In genomic region chrX:129650821-129651510, GRCh38 we compare ENCODE assay signal across 16 cellular contexts. TPM values are rescaled to one million over a fixed set of nuclear protein-coding genes. Genes with fewer than 3 reads are reported as not detected.
A peak's percentile ranks its signal among the peaks of the same experiment; 100 is the strongest.
DNase-seq lines count a peak whose midpoint lies in the region; ATAC-seq and TF ChIP-seq lines count a peak whose summit lies in the region.
"Had no signal": no experiment of that assay in that cellular context is flagged by ENCODE, and none has a peak within 500 bp of the region (broad histone marks: within the 10 kb centered on the region; RNA-seq: fewer than 3 reads in every experiment).

No MANE protein-coding gene starts in this region.

- no peak overlapping the region for H3K4me3 ChIP-seq in HEK293 (ENCODE audit: low read depth, low read length)
- H3K4me3 ChIP-seq: SK-N-MC had no signal

- H3K4me1 ChIP-seq in HEK293 (ENCODE audit: control insufficient read depth, insufficient read depth, low read length) = no peaks in the 10 kb centered on the region; the same call in 1 of the 2 replicates

- ATAC-seq in activated T-cell treated with anti-CD3 and anti-CD28 coated beads, Interleukin-2, amount 50 U/mL, for 4 hours = no peak

- no peak overlapping the region for H3K27ac ChIP-seq in HEK293 (ENCODE audit: extremely low read depth, low read depth, low read length)
- H3K27ac ChIP-seq: SK-N-MC had no signal

- H3K36me3 ChIP-seq in HEK293 (ENCODE audit: control insufficient read depth in 2 of 2, insufficient read depth in 1 of 2, low read length in 2 of 2) = no peaks in the 10 kb centered on the region

- no peak overlapping the region for H3K4me3 Mint-ChIP-seq in osteocyte (ENCODE audit: unreplicated experiment)
- no peak overlapping the region for H3K4me3 Mint-ChIP-seq in activated T-cell treated with anti-CD3 and anti-CD28 coated beads, Interleukin-2, amount 50 U/mL, for 4 hours
- H3K4me3 Mint-ChIP-seq: HFFc6 had no signal

- CTCF ChIA-PET in HEK293 (lab: Yijun Ruan, JAX) = interaction anchor here (1.0 to 1.4 kb wide), 3 partner anchors 12 to 76 kb away, joined by 4 read pairs; no protein-coding TSS in a partner anchor

- DNase-seq in NCI-H2196 (lab: John Stamatoyannopoulos, UW; ENCODE audit: unreplicated experiment) = peak; percentile 45
- no peak for DNase-seq in NCI-H2196 treated with DMSO at 0.1 percent for 48 hours (lab: John Stamatoyannopoulos, UW; ENCODE audit: unreplicated experiment)
- DNase-seq in ecto neural progenitor cell (ENCODE audit: low spot score) = peak; percentile 13
- peak; percentile 69 for DNase-seq in osteocyte (ENCODE audit: extremely low spot score, unreplicated experiment)
- no peak for DNase-seq in activated T-cell treated with anti-CD3 and anti-CD28 coated beads, Interleukin-2, amount 50 U/mL, for 4 hours
- DNase-seq in NCI-H2171 treated with DMSO at 0.1 percent for 48 hours (lab: John Stamatoyannopoulos, UW) = no peak
- no peak for DNase-seq in SIG-M5 (lab: John Stamatoyannopoulos, UW)
- DNase-seq: C1 segment of cervical spinal cord, GF-D8, HFFc6, KBM-7, NCI-H1694, NCI-H510A treated with DMSO at 0.1 percent for 48 hours, NCI-H82 had no signal

- no peaks in the 10 kb centered on the region for H3K36me3 Mint-ChIP-seq in osteocyte (ENCODE audit: unreplicated experiment)
- no peaks in the 10 kb centered on the region for H3K36me3 Mint-ChIP-seq in activated T-cell treated with anti-CD3 and anti-CD28 coated beads, Interleukin-2, amount 50 U/mL, for 4 hours (ENCODE audit: insufficient read depth)

- no peaks in the 10 kb centered on the region for H3K9me3 Mint-ChIP-seq in osteocyte (ENCODE audit: unreplicated experiment)
- H3K9me3 Mint-ChIP-seq in activated T-cell treated with anti-CD3 and anti-CD28 coated beads, Interleukin-2, amount 50 U/mL, for 4 hours = no peaks in the 10 kb centered on the region
- H3K9me3 Mint-ChIP-seq: HFFc6 had no signal

- no peak for TF ChIP-seq CTCF in HEK293 (tag by site-specific recombination; IDR thresholded peaks at IDR 0.05)
- TF ChIP-seq CTCF in osteocyte (IDR thresholded peaks at IDR 0.05) = no peak

- no peak overlapping the region for H3K27ac Mint-ChIP-seq in osteocyte (ENCODE audit: unreplicated experiment)
- H3K27ac Mint-ChIP-seq: HFFc6 had no signal

- no peaks in the 10 kb centered on the region for H3K9me3 ChIP-seq in HEK293 (ENCODE audit: control insufficient read depth, insufficient read depth, low read depth, low read length)

- peaks cover 6% of the 10 kb centered on the region for H3K4me1 Mint-ChIP-seq in osteocyte (ENCODE audit: unreplicated experiment)
- peaks cover 7% of the 10 kb centered on the region for H3K4me1 Mint-ChIP-seq in activated T-cell treated with anti-CD3 and anti-CD28 coated beads, Interleukin-2, amount 50 U/mL, for 4 hours (ENCODE audit: low read depth)

- POLR2A ChIA-PET in HEK293 (lab: Yijun Ruan, JAX) = no interaction called here

- H3K27me3 Mint-ChIP-seq in osteocyte (ENCODE audit: unreplicated experiment) = peaks cover 28% of the 10 kb centered on the region
- H3K27me3 Mint-ChIP-seq in activated T-cell treated with anti-CD3 and anti-CD28 coated beads, Interleukin-2, amount 50 U/mL, for 4 hours (ENCODE audit: low read depth) = peaks cover 15% of the 10 kb centered on the region

TF ChIP-seq in HEK293, 187 proteins besides CTCF, POLR2A, EP300 and RAD21:
- TF ChIP-seq ZNF514 (tag by site-specific recombination; IDR thresholded peaks at IDR 0.05) (no peak), SCRT2 (tag by site-specific recombination; IDR thresholded peaks at IDR 0.05) (peak; percentile 65), ZNF701 (tag by site-specific recombination; IDR thresholded peaks at IDR 0.05) (no peak), HOXD13 (CRISPR knock-in tag; IDR thresholded peaks at IDR 0.05; ENCODE audit: borderline replicate concordance) (no peak), ZNF37A (tag by site-specific recombination; IDR thresholded peaks at IDR 0.05) (no peak), ZNF610 (tag by site-specific recombination; IDR thresholded peaks at IDR 0.05; ENCODE audit: borderline replicate concordance) (no peak), ZNF362 (tag by site-specific recombination; IDR thresholded peaks at IDR 0.05) (no peak), SCRT1 (tag by site-specific recombination; IDR thresholded peaks at IDR 0.05; ENCODE audit: borderline replicate concordance) (0 out of 2 replicates have a peak, but pooled peaks have one; percentile 69), ZNF548 (tag by site-specific recombination; IDR thresholded peaks at IDR 0.05) (no peak)

RNA-seq across cellular contexts. Expression of gene APLN, which starts 3.8 kb away (rescaled TPM):
- total RNA-seq in osteocyte = 0.38 and 0.39 TPM in 2 replicates
- total RNA-seq in activated T-cell treated with anti-CD3 and anti-CD28 coated beads, Interleukin-2, amount 50 U/mL, for 4 hours = under 1 TPM; 0.11 to 0.18 (median 0.11) TPM

Comparison
In these comparisons a context has a peak if more than half of its experiments do, and no peak if none do; other contexts are left out.
1. DNase-seq: peak in NCI-H2196 (single experiment), ecto neural progenitor cell (single experiment) and osteocyte (single experiment); none in NCI-H2196 treated with DMSO at 0.1 percent for 48 hours (single experiment), activated T-cell treated with anti-CD3 and anti-CD28 coated beads, Interleukin-2, amount 50 U/mL, for 4 hours (single experiment), NCI-H2171 treated with DMSO at 0.1 percent for 48 hours (single experiment) and SIG-M5 (single experiment).